ENCODE assay signal across 1 cellular context in the genomic region with DNA sequence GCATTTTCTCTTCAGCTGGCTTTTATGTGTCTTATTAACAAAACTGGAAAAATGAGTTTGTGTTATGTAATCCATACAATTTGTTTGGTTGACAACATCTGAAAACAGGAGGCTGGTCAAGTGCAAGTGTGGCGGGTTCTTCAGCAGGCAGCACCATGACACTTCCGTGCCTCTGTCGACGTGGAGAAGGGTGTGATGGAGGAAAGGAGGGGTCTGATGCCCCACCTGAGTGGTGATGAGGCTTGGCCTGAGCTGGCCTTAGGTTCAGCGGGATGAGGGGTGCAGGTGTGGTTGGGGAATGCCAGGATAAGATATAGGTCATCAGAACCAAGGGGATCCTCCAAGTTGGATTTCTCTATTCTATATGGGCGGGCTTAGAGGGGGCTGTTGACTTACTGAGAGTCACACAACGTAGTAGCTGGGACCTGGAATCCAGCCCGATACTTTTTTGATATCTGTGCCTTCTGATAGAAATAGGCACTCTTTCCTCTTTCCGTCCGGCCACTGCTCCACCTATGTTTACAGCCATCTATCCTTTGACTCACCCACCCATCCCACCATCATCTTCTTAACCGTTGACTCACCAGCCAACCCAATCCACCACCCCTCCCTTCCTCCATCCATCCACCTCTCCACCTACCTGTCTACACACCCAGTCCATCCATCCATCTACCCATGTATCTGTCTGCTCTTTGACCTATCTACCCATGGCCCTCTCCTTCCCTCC.
TF ChIP-seq lines count a peak whose summit lies in the region.

No MANE protein-coding gene starts in this region.

TF ChIP-seq in WTC11, 78 proteins besides CTCF, POLR2A, EP300 and RAD21:
- TF ChIP-seq ZNF121 (CRISPR knock-in tag; IDR thresholded peaks at IDR 0.05), result no peak
- no peak for TF ChIP-seq RELA (CRISPR knock-in tag; IDR thresholded peaks at IDR 0.05; ENCODE audit: borderline replicate concordance)
- TF ChIP-seq RORB (CRISPR knock-in tag; IDR thresholded peaks at IDR 0.05), result no peak
- TF ChIP-seq, protein P1, sequence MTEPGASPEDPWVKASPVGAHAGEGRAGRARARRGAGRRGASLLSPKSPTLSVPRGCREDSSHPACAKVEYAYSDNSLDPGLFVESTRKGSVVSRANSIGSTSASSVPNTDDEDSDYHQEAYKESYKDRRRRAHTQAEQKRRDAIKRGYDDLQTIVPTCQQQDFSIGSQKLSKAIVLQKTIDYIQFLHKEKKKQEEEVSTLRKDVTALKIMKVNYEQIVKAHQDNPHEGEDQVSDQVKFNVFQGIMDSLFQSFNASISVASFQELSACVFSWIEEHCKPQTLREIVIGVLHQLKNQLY (CRISPR knock-in tag; IDR thresholded peaks at IDR 0.05), result no peak
- TF ChIP-seq, protein P2, sequence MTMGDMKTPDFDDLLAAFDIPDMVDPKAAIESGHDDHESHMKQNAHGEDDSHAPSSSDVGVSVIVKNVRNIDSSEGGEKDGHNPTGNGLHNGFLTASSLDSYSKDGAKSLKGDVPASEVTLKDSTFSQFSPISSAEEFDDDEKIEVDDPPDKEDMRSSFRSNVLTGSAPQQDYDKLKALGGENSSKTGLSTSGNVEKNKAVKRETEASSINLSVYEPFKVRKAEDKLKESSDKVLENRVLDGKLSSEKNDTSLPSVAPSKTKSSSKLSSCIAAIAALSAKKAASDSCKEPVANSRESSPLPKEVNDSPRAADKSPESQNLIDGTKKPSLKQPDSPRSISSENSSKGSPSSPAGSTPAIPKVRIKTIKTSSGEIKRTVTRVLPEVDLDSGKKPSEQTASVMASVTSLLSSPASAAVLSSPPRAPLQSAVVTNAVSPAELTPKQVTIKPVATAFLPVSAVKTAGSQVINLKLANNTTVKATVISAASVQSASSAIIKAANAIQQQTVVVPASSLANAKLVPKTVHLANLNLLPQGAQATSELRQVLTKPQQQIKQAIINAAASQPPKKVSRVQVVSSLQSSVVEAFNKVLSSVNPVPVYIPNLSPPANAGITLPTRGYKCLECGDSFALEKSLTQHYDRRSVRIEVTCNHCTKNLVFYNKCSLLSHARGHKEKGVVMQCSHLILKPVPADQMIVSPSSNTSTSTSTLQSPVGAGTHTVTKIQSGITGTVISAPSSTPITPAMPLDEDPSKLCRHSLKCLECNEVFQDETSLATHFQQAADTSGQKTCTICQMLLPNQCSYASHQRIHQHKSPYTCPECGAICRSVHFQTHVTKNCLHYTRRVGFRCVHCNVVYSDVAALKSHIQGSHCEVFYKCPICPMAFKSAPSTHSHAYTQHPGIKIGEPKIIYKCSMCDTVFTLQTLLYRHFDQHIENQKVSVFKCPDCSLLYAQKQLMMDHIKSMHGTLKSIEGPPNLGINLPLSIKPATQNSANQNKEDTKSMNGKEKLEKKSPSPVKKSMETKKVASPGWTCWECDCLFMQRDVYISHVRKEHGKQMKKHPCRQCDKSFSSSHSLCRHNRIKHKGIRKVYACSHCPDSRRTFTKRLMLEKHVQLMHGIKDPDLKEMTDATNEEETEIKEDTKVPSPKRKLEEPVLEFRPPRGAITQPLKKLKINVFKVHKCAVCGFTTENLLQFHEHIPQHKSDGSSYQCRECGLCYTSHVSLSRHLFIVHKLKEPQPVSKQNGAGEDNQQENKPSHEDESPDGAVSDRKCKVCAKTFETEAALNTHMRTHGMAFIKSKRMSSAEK (CRISPR knock-in tag; IDR thresholded peaks at IDR 0.05; ENCODE audit: borderline replicate concordance), result no peak
- no peak for TF ChIP-seq PRRX2 (CRISPR knock-in tag; IDR thresholded peaks at IDR 0.05)
- TF ChIP-seq NR1H2 (CRISPR knock-in tag; IDR thresholded peaks at IDR 0.05), result no peak
- TF ChIP-seq, protein P3, sequence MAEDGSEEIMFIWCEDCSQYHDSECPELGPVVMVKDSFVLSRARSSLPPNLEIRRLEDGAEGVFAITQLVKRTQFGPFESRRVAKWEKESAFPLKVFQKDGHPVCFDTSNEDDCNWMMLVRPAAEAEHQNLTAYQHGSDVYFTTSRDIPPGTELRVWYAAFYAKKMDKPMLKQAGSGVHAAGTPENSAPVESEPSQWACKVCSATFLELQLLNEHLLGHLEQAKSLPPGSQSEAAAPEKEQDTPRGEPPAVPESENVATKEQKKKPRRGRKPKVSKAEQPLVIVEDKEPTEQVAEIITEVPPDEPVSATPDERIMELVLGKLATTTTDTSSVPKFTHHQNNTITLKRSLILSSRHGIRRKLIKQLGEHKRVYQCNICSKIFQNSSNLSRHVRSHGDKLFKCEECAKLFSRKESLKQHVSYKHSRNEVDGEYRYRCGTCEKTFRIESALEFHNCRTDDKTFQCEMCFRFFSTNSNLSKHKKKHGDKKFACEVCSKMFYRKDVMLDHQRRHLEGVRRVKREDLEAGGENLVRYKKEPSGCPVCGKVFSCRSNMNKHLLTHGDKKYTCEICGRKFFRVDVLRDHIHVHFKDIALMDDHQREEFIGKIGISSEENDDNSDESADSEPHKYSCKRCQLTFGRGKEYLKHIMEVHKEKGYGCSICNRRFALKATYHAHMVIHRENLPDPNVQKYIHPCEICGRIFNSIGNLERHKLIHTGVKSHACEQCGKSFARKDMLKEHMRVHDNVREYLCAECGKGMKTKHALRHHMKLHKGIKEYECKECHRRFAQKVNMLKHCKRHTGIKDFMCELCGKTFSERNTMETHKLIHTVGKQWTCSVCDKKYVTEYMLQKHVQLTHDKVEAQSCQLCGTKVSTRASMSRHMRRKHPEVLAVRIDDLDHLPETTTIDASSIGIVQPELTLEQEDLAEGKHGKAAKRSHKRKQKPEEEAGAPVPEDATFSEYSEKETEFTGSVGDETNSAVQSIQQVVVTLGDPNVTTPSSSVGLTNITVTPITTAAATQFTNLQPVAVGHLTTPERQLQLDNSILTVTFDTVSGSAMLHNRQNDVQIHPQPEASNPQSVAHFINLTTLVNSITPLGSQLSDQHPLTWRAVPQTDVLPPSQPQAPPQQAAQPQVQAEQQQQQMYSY (CRISPR knock-in tag; IDR thresholded peaks at IDR 0.05), result no peak
- no peak for TF ChIP-seq HMGA2 (CRISPR knock-in tag; IDR thresholded peaks at IDR 0.05)
- no peak for TF ChIP-seq SOX15 (CRISPR knock-in tag; IDR thresholded peaks at IDR 0.05)
- TF ChIP-seq SP1 (CRISPR knock-in tag; conservative IDR thresholded peaks at IDR 0.05), result no peak
- TF ChIP-seq, protein P4, sequence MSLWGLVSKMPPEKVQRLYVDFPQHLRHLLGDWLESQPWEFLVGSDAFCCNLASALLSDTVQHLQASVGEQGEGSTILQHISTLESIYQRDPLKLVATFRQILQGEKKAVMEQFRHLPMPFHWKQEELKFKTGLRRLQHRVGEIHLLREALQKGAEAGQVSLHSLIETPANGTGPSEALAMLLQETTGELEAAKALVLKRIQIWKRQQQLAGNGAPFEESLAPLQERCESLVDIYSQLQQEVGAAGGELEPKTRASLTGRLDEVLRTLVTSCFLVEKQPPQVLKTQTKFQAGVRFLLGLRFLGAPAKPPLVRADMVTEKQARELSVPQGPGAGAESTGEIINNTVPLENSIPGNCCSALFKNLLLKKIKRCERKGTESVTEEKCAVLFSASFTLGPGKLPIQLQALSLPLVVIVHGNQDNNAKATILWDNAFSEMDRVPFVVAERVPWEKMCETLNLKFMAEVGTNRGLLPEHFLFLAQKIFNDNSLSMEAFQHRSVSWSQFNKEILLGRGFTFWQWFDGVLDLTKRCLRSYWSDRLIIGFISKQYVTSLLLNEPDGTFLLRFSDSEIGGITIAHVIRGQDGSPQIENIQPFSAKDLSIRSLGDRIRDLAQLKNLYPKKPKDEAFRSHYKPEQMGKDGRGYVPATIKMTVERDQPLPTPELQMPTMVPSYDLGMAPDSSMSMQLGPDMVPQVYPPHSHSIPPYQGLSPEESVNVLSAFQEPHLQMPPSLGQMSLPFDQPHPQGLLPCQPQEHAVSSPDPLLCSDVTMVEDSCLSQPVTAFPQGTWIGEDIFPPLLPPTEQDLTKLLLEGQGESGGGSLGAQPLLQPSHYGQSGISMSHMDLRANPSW (CRISPR knock-in tag; conservative IDR thresholded peaks at IDR 0.05; ENCODE audit: low read depth), result no peak
- no peak for TF ChIP-seq CBFB (CRISPR knock-in tag; IDR thresholded peaks at IDR 0.05; ENCODE audit: low read depth)
- TF ChIP-seq, protein P5, sequence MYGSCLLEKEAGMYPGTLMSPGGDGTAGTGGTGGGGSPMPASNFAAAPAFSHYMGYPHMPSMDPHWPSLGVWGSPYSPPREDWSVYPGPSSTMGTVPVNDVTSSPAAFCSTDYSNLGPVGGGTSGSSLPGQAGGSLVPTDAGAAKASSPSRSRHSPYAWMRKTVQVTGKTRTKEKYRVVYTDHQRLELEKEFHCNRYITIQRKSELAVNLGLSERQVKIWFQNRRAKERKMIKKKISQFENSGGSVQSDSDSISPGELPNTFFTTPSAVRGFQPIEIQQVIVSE (CRISPR knock-in tag; IDR thresholded peaks at IDR 0.05; ENCODE audit: borderline replicate concordance), result no peak
- TF ChIP-seq, protein P6, sequence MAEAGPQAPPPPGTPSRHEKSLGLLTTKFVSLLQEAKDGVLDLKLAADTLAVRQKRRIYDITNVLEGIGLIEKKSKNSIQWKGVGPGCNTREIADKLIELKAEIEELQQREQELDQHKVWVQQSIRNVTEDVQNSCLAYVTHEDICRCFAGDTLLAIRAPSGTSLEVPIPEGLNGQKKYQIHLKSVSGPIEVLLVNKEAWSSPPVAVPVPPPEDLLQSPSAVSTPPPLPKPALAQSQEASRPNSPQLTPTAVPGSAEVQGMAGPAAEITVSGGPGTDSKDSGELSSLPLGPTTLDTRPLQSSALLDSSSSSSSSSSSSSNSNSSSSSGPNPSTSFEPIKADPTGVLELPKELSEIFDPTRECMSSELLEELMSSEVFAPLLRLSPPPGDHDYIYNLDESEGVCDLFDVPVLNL (CRISPR knock-in tag; IDR thresholded peaks at IDR 0.05; ENCODE audit: borderline replicate concordance, low read depth), result no peak
- TF ChIP-seq, protein P7, sequence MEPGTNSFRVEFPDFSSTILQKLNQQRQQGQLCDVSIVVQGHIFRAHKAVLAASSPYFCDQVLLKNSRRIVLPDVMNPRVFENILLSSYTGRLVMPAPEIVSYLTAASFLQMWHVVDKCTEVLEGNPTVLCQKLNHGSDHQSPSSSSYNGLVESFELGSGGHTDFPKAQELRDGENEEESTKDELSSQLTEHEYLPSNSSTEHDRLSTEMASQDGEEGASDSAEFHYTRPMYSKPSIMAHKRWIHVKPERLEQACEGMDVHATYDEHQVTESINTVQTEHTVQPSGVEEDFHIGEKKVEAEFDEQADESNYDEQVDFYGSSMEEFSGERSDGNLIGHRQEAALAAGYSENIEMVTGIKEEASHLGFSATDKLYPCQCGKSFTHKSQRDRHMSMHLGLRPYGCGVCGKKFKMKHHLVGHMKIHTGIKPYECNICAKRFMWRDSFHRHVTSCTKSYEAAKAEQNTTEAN (CRISPR knock-in tag; IDR thresholded peaks at IDR 0.05), result no peak
- TF ChIP-seq, protein P8, sequence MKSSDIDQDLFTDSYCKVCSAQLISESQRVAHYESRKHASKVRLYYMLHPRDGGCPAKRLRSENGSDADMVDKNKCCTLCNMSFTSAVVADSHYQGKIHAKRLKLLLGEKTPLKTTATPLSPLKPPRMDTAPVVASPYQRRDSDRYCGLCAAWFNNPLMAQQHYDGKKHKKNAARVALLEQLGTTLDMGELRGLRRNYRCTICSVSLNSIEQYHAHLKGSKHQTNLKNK (CRISPR knock-in tag; IDR thresholded peaks at IDR 0.05), result no peak
